ENCODE assay signal across 30 cellular contexts in the genomic region with DNA sequence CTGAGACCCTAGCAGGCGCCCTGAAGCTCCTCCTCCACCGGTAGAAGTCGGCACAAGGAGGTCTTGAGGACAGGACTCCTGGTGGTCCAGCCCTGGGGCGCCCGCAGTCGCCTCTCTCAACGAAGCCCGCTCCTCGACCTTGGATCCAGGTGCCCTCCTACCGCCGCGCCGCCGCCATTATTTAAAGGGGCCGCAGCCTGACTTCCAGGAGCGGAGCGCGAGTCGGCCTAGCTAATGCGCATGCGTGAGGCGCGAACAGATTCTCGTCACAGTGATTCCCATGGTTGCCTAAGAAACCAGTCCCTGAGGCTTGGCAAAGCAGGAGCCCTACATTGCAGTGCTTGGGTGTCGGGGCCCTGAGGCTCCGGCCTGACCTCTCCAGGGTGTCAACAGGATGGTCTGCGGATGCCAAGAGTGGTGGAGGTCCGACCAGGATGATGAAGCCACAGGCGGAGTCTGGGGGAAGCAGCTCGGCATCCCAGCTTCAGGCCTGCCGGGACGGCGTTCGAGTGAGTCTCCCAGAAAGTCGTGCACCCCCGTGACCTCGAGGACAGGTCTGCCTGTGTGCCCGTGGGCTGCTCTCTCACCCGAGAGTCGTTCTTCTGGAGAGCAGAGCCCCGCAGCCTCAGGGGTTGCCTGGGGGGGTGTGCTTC.
"Had no signal": no experiment of that assay in that cellular context is flagged by ENCODE, and none has a peak within 500 bp of the region (broad histone marks: within the 10 kb centered on the region; RNA-seq: fewer than 3 reads in every experiment).

No MANE protein-coding gene starts in this region.

- DNase-seq: activated B cell treated with CpG ODN at 0.5 μM for 24 hours; activated CD4-positive, alpha-beta memory T cell treated with anti-CD3 and anti-CD28 coated beads, Interleukin-2, amount 10 ng/mL, durations not matched to agents 7 days and 5 days; activated CD4-positive, alpha-beta T cell treated with anti-CD3 and anti-CD28 coated beads for 1 hour; activated CD4-positive, alpha-beta T cell treated with anti-CD3 and anti-CD28 coated beads for 36 hours; activated CD4-positive, alpha-beta T cell treated with anti-CD3 and anti-CD28 coated beads for 48 hours; activated CD4-positive, alpha-beta T cell treated with anti-CD3 and anti-CD28 coated beads, Interleukin-2, amount 10 ng/mL, durations not matched to agents 7 days and 5 days; activated CD4-positive, alpha-beta T cell treated with anti-CD3 and anti-CD28 coated beads, Interleukin-2, amount 50 U/mL, for 48 hours; activated CD8-positive, alpha-beta memory T cell treated with anti-CD3 and anti-CD28 coated beads for 24 hours; activated CD8-positive, alpha-beta memory T cell treated with anti-CD3 and anti-CD28 coated beads, Interleukin-2, amount 10 ng/mL, durations not matched to agents 7 days and 5 days; activated CD8-positive, alpha-beta memory T cell treated with anti-CD3 and anti-CD28 coated beads, Interleukin-2, amount 50 U/mL, for 48 hours; activated CD8-positive, alpha-beta T cell treated with anti-CD3 and anti-CD28 coated beads, Interleukin-2, amount 10 ng/mL, durations not matched to agents 7 days and 5 days; activated effector memory CD4-positive, alpha-beta T cell treated with Interleukin-2 at 50 U/mL for 16 hours; activated gamma-delta T cell; activated naive CD4-positive, alpha-beta T cell treated with anti-CD3 and anti-CD28 coated beads, Interleukin-2, amount 10 ng/mL, durations not matched to agents 7 days and 5 days; activated naive CD4-positive, alpha-beta T cell treated with Interleukin-2 at 50 U/mL for 16 hours; activated naive CD8-positive, alpha-beta T cell treated with anti-CD3 and anti-CD28 coated beads, Interleukin-2, amount 10 ng/mL, durations not matched to agents 7 days and 5 days; activated naive CD8-positive, alpha-beta T cell treated with anti-CD3 and anti-CD28 coated beads, Interleukin-2, amount 50 U/mL, for 24 hours; activated T-cell treated with anti-CD3 and anti-CD28 coated beads, Interleukin-2, amount 50 U/mL, for 24 hours; activated T-cell treated with anti-CD3 and anti-CD28 coated beads, Interleukin-2, amount 50 U/mL, for 48 hours; amygdala; anterior cingulate cortex; caudate nucleus; cerebellar nuclear complex; T-helper 2 cell; T-helper 9 cell had no signal

- H3K27ac ChIP-seq: ascending aorta, cardiac muscle cell, VCaP had no signal

- H3K4me1 ChIP-seq: ascending aorta had no signal

- H3K27me3 ChIP-seq: ascending aorta, cardiac muscle cell had no signal

- H3K36me3 ChIP-seq: ascending aorta, cardiac muscle cell had no signal

- H3K4me3 ChIP-seq: ascending aorta, cardiac muscle cell had no signal

- ATAC-seq: activated CD4-positive, alpha-beta T cell treated with anti-CD3 and anti-CD28 coated beads for 36 hours; activated CD8-positive, alpha-beta memory T cell treated with anti-CD3 and anti-CD28 coated beads, Interleukin-2, amount 10 ng/mL, durations not matched to agents 7 days and 5 days; activated CD8-positive, alpha-beta T cell treated with anti-CD3 and anti-CD28 coated beads, Interleukin-2, amount 10 ng/mL, durations not matched to agents 7 days and 5 days; activated naive CD8-positive, alpha-beta T cell treated with anti-CD3 and anti-CD28 coated beads, Interleukin-2, amount 50 U/mL, for 24 hours had no signal

- FAIRE-seq: bronchial epithelial cell, TTC549 had no signal
